Comparison of ENCODE assay signal across 8 cellular contexts in genomic region chr5:61408476-61409168, GRCh38.
A peak's percentile ranks its signal among the peaks of the same experiment; 100 is the strongest.
DNase-seq lines count a peak whose midpoint lies in the region; ATAC-seq, FAIRE-seq and TF ChIP-seq lines count a peak whose summit lies in the region.

No MANE protein-coding gene starts in this region.

- H3K4me3 ChIP-seq in BLaER1 treated with 17β-estradiol and CSF1 and Interleukin-3, amounts not matched to agents 10 nM and 100 nM, result peak overlapping the region; percentile 15 to 50 (median 39); a peak in 14 of 20 replicates
- peak overlapping the region; percentile 43 to 49 for H3K4me3 ChIP-seq in kidney (ENCODE audit: low read length in 2 of 2)

- no peak for TF ChIP-seq CTCF in kidney (IDR thresholded peaks at IDR 0.05; ENCODE audit: borderline replicate concordance, extremely low read depth, insufficient read depth)

- intact Hi-C loops in activated CD4-positive, alpha-beta T cell treated with anti-CD3 and anti-CD28 coated beads, Interleukin-2, amount 10 ng/mL, durations not matched to agents 24 days and 14 days (cut with micrococcal nuclease), result loop anchor here (1.0 to 10.0 kb wide), 8 partner anchors 51 to 584 kb away; partner anchors contain the start of genes ERCC8, NDUFAF2, SMIM15 and ZSWIM6
- intact Hi-C loops in kidney (cut with DNase I), result no loop called here

- DNase-seq in NCI-H526 treated with DMSO at 0.1 percent for 48 hours (lab: John Stamatoyannopoulos, UW), result peak; percentile 89
- DNase-seq in activated CD4-positive, alpha-beta T cell treated with anti-CD3 and anti-CD28 coated beads, Interleukin-2, amount 10 ng/mL, durations not matched to agents 24 days and 14 days, result peak; percentile 98
- peak; percentile 100 for DNase-seq in kidney
- DNase-seq in stimulated activated CD4-positive, alpha-beta T cell treated with anti-CD3 and anti-CD28 coated beads, Interleukin-15, amount 100 ng/mL, for 24 hours, result peak; percentile 99

- peaks cover 23 to 69% (median 32%) of the 10 kb centered on the region in 10 experiments for H3K4me1 ChIP-seq in BLaER1 treated with 17β-estradiol and CSF1 and Interleukin-3, amounts not matched to agents 10 nM and 100 nM
- H3K4me1 ChIP-seq in kidney (ENCODE audit: control insufficient read depth in 1 of 2, insufficient read depth in 1 of 2, low read depth in 1 of 2, low read length in 2 of 2), result peaks cover 0 to 7% of the 10 kb centered on the region in 2 donors

- H4K20me1 ChIP-seq in BLaER1 treated with 17β-estradiol and CSF1 and Interleukin-3, amounts not matched to agents 10 nM and 100 nM, result peaks cover 23 to 90% (median 64%) of the 10 kb centered on the region in 11 experiments; a peak in 17 of 22 replicates

- peak overlapping the region in 10 of 11 experiments; percentile 54 to 81 (median 74); a peak in 20 of 22 replicates for H3K27ac ChIP-seq in BLaER1 treated with 17β-estradiol and CSF1 and Interleukin-3, amounts not matched to agents 10 nM and 100 nM
- H3K27ac ChIP-seq in kidney (ENCODE audit: low read depth in 2 of 2, low read length in 2 of 2), result peak overlapping the region; percentile 61 to 72

- no peaks in the 10 kb centered on the region for H3K27me3 ChIP-seq in BLaER1 treated with 17β-estradiol and CSF1 and Interleukin-3, amounts not matched to agents 10 nM and 100 nM

- peak overlapping the region; percentile 49 to 88 (median 76) for H3K4me2 ChIP-seq in BLaER1 treated with 17β-estradiol and CSF1 and Interleukin-3, amounts not matched to agents 10 nM and 100 nM

- FAIRE-seq in colon (lab: Jason Lieb, UNC) (peak; percentile 62), kidney (lab: Jason Lieb, UNC) (peak; percentile 97)

- H3K36me3 Mint-ChIP-seq in activated CD4-positive, alpha-beta T cell treated with anti-CD3 and anti-CD28 coated beads, Interleukin-2, amount 10 ng/mL, durations not matched to agents 24 days and 14 days (ENCODE audit: low read depth), result peaks cover 2% of the 10 kb centered on the region

- peaks cover 0 to 16% (median 0%) of the 10 kb centered on the region in 11 experiments; a peak in 3 of 22 replicates for H3K36me3 ChIP-seq in BLaER1 treated with 17β-estradiol and CSF1 and Interleukin-3, amounts not matched to agents 10 nM and 100 nM
- H3K36me3 ChIP-seq in kidney (ENCODE audit: control insufficient read depth in 1 of 2, insufficient read depth in 2 of 2, low read length in 2 of 2), result no peaks in the 10 kb centered on the region

- peak overlapping the region in 10 of 11 experiments; percentile 40 to 62 (median 50); a peak in 19 of 22 replicates for H3K9ac ChIP-seq in BLaER1 treated with 17β-estradiol and CSF1 and Interleukin-3, amounts not matched to agents 10 nM and 100 nM
- H3K9ac ChIP-seq in kidney (ENCODE audit: low read length in 2 of 2), result peak overlapping the region in 1 of 2 donors; percentile 38

- peaks cover 16% of the 10 kb centered on the region for H3K27me3 Mint-ChIP-seq in activated CD4-positive, alpha-beta T cell treated with anti-CD3 and anti-CD28 coated beads, Interleukin-2, amount 10 ng/mL, durations not matched to agents 24 days and 14 days

- H3K9me3 Mint-ChIP-seq in activated CD4-positive, alpha-beta T cell treated with anti-CD3 and anti-CD28 coated beads, Interleukin-2, amount 10 ng/mL, durations not matched to agents 24 days and 14 days, result no peaks in the 10 kb centered on the region

- ATAC-seq in GM19438 (IDR thresholded peaks at IDR 0.05; ENCODE audit: low read depth, unreplicated experiment) (peak; percentile 100), HG03521 (IDR thresholded peaks at IDR 0.05; ENCODE audit: unreplicated experiment) (peak; percentile 100)

- no peaks in the 10 kb centered on the region for H3K9me3 ChIP-seq in BLaER1 treated with 17β-estradiol and CSF1 and Interleukin-3, amounts not matched to agents 10 nM and 100 nM (replicated peaks in 1 of 11)
- no peaks in the 10 kb centered on the region for H3K9me3 ChIP-seq in kidney (ENCODE audit: control insufficient read depth in 1 of 2, low read length in 2 of 2)

- H3K4me3 Mint-ChIP-seq in activated CD4-positive, alpha-beta T cell treated with anti-CD3 and anti-CD28 coated beads, Interleukin-2, amount 10 ng/mL, durations not matched to agents 24 days and 14 days, result peak overlapping the region; percentile 79

- peak overlapping the region; percentile 89 for H3K27ac Mint-ChIP-seq in activated CD4-positive, alpha-beta T cell treated with anti-CD3 and anti-CD28 coated beads, Interleukin-2, amount 10 ng/mL, durations not matched to agents 24 days and 14 days

- peaks cover 20% of the 10 kb centered on the region for H3K4me1 Mint-ChIP-seq in activated CD4-positive, alpha-beta T cell treated with anti-CD3 and anti-CD28 coated beads, Interleukin-2, amount 10 ng/mL, durations not matched to agents 24 days and 14 days

Comparison
In these comparisons a context has a peak if more than half of its experiments do, and no peak if none do; other contexts are left out.
1. Peak in every context shown above with its lines: DNase-seq, ATAC-seq, H3K4me3 ChIP-seq and H3K27ac ChIP-seq.